Comparison of ENCODE assay signal across 29 cellular contexts in genomic region chr11:88819616-88820015, GRCh38.
"Had no signal": no experiment of that assay in that cellular context is flagged by ENCODE, and none has a peak within 500 bp of the region (broad histone marks: within the 10 kb centered on the region; RNA-seq: fewer than 3 reads in every experiment).

No MANE protein-coding gene starts in this region.

- DNase-seq: activated effector memory CD4-positive, alpha-beta T cell treated with anti-CD3 and anti-CD28 coated beads, Interleukin-2, amount 50 U/mL, for 16 hours; activated effector memory CD4-positive, alpha-beta T cell treated with Interleukin-2 at 50 U/mL for 16 hours; activated gamma-delta T cell; activated gamma-delta T cell treated with Interleukin-2 at 50 U/mL for 16 hours; activated naive CD4-positive, alpha-beta T cell; activated naive CD4-positive, alpha-beta T cell treated with anti-CD3 and anti-CD28 coated beads for 36 hours; activated naive CD4-positive, alpha-beta T cell treated with anti-CD3 and anti-CD28 coated beads, Interleukin-2, amount 10 ng/mL, durations not matched to agents 7 days and 5 days; activated naive CD4-positive, alpha-beta T cell treated with anti-CD3 and anti-CD28 coated beads, Interleukin-2, amount 50 U/mL, for 16 hours; activated naive CD4-positive, alpha-beta T cell treated with Interleukin-2 at 50 U/mL for 16 hours; activated naive CD8-positive, alpha-beta T cell treated with anti-CD3 and anti-CD28 coated beads for 36 hours; activated naive CD8-positive, alpha-beta T cell treated with anti-CD3 and anti-CD28 coated beads, Interleukin-2, amount 10 ng/mL, durations not matched to agents 7 days and 5 days; activated naive CD8-positive, alpha-beta T cell treated with anti-CD3 and anti-CD28 coated beads, Interleukin-2, amount 50 U/mL, for 24 hours; activated T-cell treated with anti-CD3 and anti-CD28 coated beads, Interleukin-2, amount 50 U/mL, for 1 hour; activated T-cell treated with anti-CD3 and anti-CD28 coated beads, Interleukin-2, amount 50 U/mL, for 24 hours; activated T-cell treated with anti-CD3 and anti-CD28 coated beads, Interleukin-2, amount 50 U/mL, for 4 hours; activated T-cell treated with anti-CD3 and anti-CD28 coated beads, Interleukin-2, amount 50 U/mL, for 48 hours; activated T-cell treated with anti-CD3 and anti-CD28 coated beads, Interleukin-2, amount 50 U/mL, for 72 hours; adrenal gland; amniotic stem cell; amygdala; anterior cingulate cortex; aorta; body of pancreas; brain microvascular endothelial cell; caudate nucleus; central memory CD4-positive, alpha-beta T cell; cerebellar nuclear complex had no signal

- ATAC-seq: activated naive CD4-positive, alpha-beta T cell treated with anti-CD3 and anti-CD28 coated beads, Interleukin-2, amount 50 U/mL, for 72 hours; activated naive CD8-positive, alpha-beta T cell treated with anti-CD3 and anti-CD28 coated beads, Interleukin-2, amount 50 U/mL, for 24 hours; activated T-cell treated with anti-CD3 and anti-CD28 coated beads, Interleukin-2, amount 50 U/mL, for 4 hours; activated T-cell treated with anti-CD3 and anti-CD28 coated beads, Interleukin-2, amount 50 U/mL, for 72 hours; activated T-helper 17 cell treated with anti-CD3 and anti-CD28 coated beads, Interleukin-2, amount 50 U/mL, for 72 hours; body of pancreas had no signal
